8 cellular contexts compared by ENCODE assay signal in genomic region chr13:110306960-110307696, GRCh38. TPM values are rescaled to one million over a fixed set of nuclear protein-coding genes. Genes with fewer than 3 reads are reported as not detected.
DNase-seq lines count a peak whose midpoint lies in the region; ATAC-seq and TF ChIP-seq lines count a peak whose summit lies in the region.

TSS of gene COL4A1 (minus strand) at chr13:110307157. CDS start at chr13:110307027, 130 bp downstream.
TSS of gene COL4A2 (plus strand) at chr13:110307284. CDS start at chr13:110307904, 620 bp downstream.

- H3K36me3 Mint-ChIP-seq in activated T-cell treated with anti-CD3 and anti-CD28 coated beads, Interleukin-2, amount 50 U/mL, for 72 hours (ENCODE audit: insufficient read depth in 2 of 2) = no peaks in the 10 kb centered on the region
- no peaks in the 10 kb centered on the region for H3K36me3 Mint-ChIP-seq in activated T-cell treated with anti-CD3 and anti-CD28 coated beads, Interleukin-2, amount 50 U/mL, for 4 hours (ENCODE audit: insufficient read depth)

- peak within 1 kb of the TSS; percentile 37 for H3K4me3 ChIP-seq in endocrine pancreas (ENCODE audit: control insufficient read depth, insufficient read depth, low read length)
- peak within 1 kb of the TSS; percentile 92 for H3K4me3 ChIP-seq in mesodermal cell (ENCODE audit: extremely low read depth, insufficient read depth, low read length, poor library complexity, severe bottlenecking)
- peak within 1 kb of the TSS; percentile 66 to 84 for H3K4me3 ChIP-seq in vagina

- 0 to 1% methylated on average over 71 to 73 of the region's 89 CpGs for WGBS in mesodermal cell (ENCODE audit: insufficient coverage in 2 of 2), 2 experiments

- H3K9me3 ChIP-seq in endocrine pancreas (ENCODE audit: control insufficient read depth, low read length) (no peaks in the 10 kb centered on the region), mesodermal cell (ENCODE audit: control insufficient read depth, low read length) (no peaks in the 10 kb centered on the region), vagina (no peaks in the 10 kb centered on the region)

- H3K9me3 Mint-ChIP-seq in activated T-cell treated with anti-CD3 and anti-CD28 coated beads, Interleukin-2, amount 50 U/mL, for 72 hours = no peaks in the 10 kb centered on the region
- no peaks in the 10 kb centered on the region for H3K9me3 Mint-ChIP-seq in activated T-cell treated with anti-CD3 and anti-CD28 coated beads, Interleukin-2, amount 50 U/mL, for 4 hours

- TF ChIP-seq CTCF in vagina (IDR thresholded peaks at IDR 0.05) = no peak

- no peak for ATAC-seq in activated T-cell treated with anti-CD3 and anti-CD28 coated beads, Interleukin-2, amount 50 U/mL, for 72 hours (replicated peaks in 1 of 2)
- no peak for ATAC-seq in activated T-cell treated with anti-CD3 and anti-CD28 coated beads, Interleukin-2, amount 50 U/mL, for 4 hours

- TF ChIP-seq POLR2A in vagina (IDR thresholded peaks at IDR 0.05) = peak; percentile 63 to 95

- DNase-seq in activated T-cell treated with anti-CD3 and anti-CD28 coated beads, Interleukin-2, amount 50 U/mL, for 72 hours = no peak
- DNase-seq in activated T-cell treated with anti-CD3 and anti-CD28 coated beads, Interleukin-2, amount 50 U/mL, for 4 hours = no peak
- DNase-seq in vagina (ENCODE audit: extremely low spot score in 2 of 2) (peak in 1 of 2 donors; percentile 87), MV-4-11 (lab: John Stamatoyannopoulos, UW) (no peak), OCI-M1 (lab: John Stamatoyannopoulos, UW) (no peak), NCI-H2171 (lab: John Stamatoyannopoulos, UW) (no peak)

- H3K4me1 ChIP-seq in endocrine pancreas (ENCODE audit: control insufficient read depth, insufficient read depth, low read length) (no peaks in the 10 kb centered on the region), mesodermal cell (ENCODE audit: control insufficient read depth, insufficient read depth, low read length, poor library complexity, severe bottlenecking) (peaks cover 58% of the 10 kb centered on the region), vagina (peaks cover 49% of the 10 kb centered on the region)

- peak within 1 kb of the TSS; percentile 53 for H3K27ac ChIP-seq in mesodermal cell (ENCODE audit: low read depth, low read length, severe bottlenecking)
- H3K27ac ChIP-seq in vagina = peak within 1 kb of the TSS; percentile 95

- intact Hi-C loops in vagina (cut with DNase I) = loop anchor here (1.0 to 5.0 kb wide), 3 partner anchors 60 to 103 kb away; no protein-coding TSS in a partner anchor

- H3K27me3 ChIP-seq in endocrine pancreas (ENCODE audit: control insufficient read depth, insufficient read depth, low read length) (peaks cover 8% of the 10 kb centered on the region), vagina (no peaks in the 10 kb centered on the region)

- H3K36me3 ChIP-seq in endocrine pancreas (ENCODE audit: control insufficient read depth, insufficient read depth, low read length) (no peaks in the 10 kb centered on the region), mesodermal cell (ENCODE audit: control insufficient read depth, insufficient read depth, low read length) (peaks cover 65% of the 10 kb centered on the region), vagina (no peaks in the 10 kb centered on the region)

- no peak within 1 kb of the TSS for H3K27ac Mint-ChIP-seq in activated T-cell treated with anti-CD3 and anti-CD28 coated beads, Interleukin-2, amount 50 U/mL, for 72 hours

- H3K9ac ChIP-seq in endocrine pancreas (ENCODE audit: control insufficient read depth, insufficient read depth, low read length) = no peak within 1 kb of the TSS

- peak within 1 kb of the TSS; percentile 54 to 58 for H3K4me3 Mint-ChIP-seq in activated T-cell treated with anti-CD3 and anti-CD28 coated beads, Interleukin-2, amount 50 U/mL, for 72 hours
- H3K4me3 Mint-ChIP-seq in activated T-cell treated with anti-CD3 and anti-CD28 coated beads, Interleukin-2, amount 50 U/mL, for 4 hours = no peak within 1 kb of the TSS

- peaks cover 12% of the 10 kb centered on the region for H3K4me1 Mint-ChIP-seq in activated T-cell treated with anti-CD3 and anti-CD28 coated beads, Interleukin-2, amount 50 U/mL, for 72 hours (ENCODE audit: low read depth)
- no peaks in the 10 kb centered on the region for H3K4me1 Mint-ChIP-seq in activated T-cell treated with anti-CD3 and anti-CD28 coated beads, Interleukin-2, amount 50 U/mL, for 4 hours (ENCODE audit: low read depth)

- H3K27me3 Mint-ChIP-seq in activated T-cell treated with anti-CD3 and anti-CD28 coated beads, Interleukin-2, amount 50 U/mL, for 72 hours (ENCODE audit: low read depth) = peaks cover 77% of the 10 kb centered on the region
- H3K27me3 Mint-ChIP-seq in activated T-cell treated with anti-CD3 and anti-CD28 coated beads, Interleukin-2, amount 50 U/mL, for 4 hours (ENCODE audit: low read depth) = peaks cover 66% of the 10 kb centered on the region

RNA-seq across cellular contexts. Expression of gene COL4A1, which starts in this region (rescaled TPM):
- under 1 TPM in 1 of 2 donors, not detected in 1; 0.19 TPM for total RNA-seq in activated T-cell treated with anti-CD3 and anti-CD28 coated beads, Interleukin-2, amount 50 U/mL, for 72 hours
- under 1 TPM; 0.42 to 0.66 (median 0.54) TPM for total RNA-seq in activated T-cell treated with anti-CD3 and anti-CD28 coated beads, Interleukin-2, amount 50 U/mL, for 4 hours
- 570 TPM for polyA plus RNA-seq in mesodermal cell (2013, experiment 1 of 2)
- polyA plus RNA-seq in mesodermal cell (2013, experiment 2 of 2) = 588 TPM
- total RNA-seq in vagina = 178 TPM

RNA-seq across cellular contexts. Expression of gene COL4A2, which starts in this region (rescaled TPM):
- not detected for total RNA-seq in activated T-cell treated with anti-CD3 and anti-CD28 coated beads, Interleukin-2, amount 50 U/mL, for 72 hours
- 1 to 10 TPM in 2 of 3 donors, under 1 TPM in 1; 0.63 to 1.2 (median 1.1) TPM for total RNA-seq in activated T-cell treated with anti-CD3 and anti-CD28 coated beads, Interleukin-2, amount 50 U/mL, for 4 hours
- polyA plus RNA-seq in mesodermal cell (2013, experiment 1 of 2) = 583 TPM
- polyA plus RNA-seq in mesodermal cell (2013, experiment 2 of 2) = 545 TPM
- total RNA-seq in vagina = 180 TPM

Comparison
In these comparisons a context has a peak if more than half of its experiments do, and no peak if none do; other contexts are left out.
1. RNA of gene COL4A1 (total RNA-seq): 178 TPM in vagina (single experiment); 0.42 to 0.66 TPM in activated T-cell treated with anti-CD3 and anti-CD28 coated beads, Interleukin-2, amount 50 U/mL, for 4 hours and 0.19 TPM in activated T-cell treated with anti-CD3 and anti-CD28 coated beads, Interleukin-2, amount 50 U/mL, for 72 hours; every median in the first group is over 100 times any median in the second.
2. RNA of gene COL4A2 (total RNA-seq): 180 TPM in vagina (single experiment); 0.63 to 1.2 TPM in activated T-cell treated with anti-CD3 and anti-CD28 coated beads, Interleukin-2, amount 50 U/mL, for 4 hours and not detected in activated T-cell treated with anti-CD3 and anti-CD28 coated beads, Interleukin-2, amount 50 U/mL, for 72 hours; every median in the first group is over 10 times any median in the second.
3. H3K4me3 ChIP-seq: peak in every context shown above with its lines; median percentile 92 in mesodermal cell; 75 in vagina; 37 in endocrine pancreas.